In the genomic region with DNA sequence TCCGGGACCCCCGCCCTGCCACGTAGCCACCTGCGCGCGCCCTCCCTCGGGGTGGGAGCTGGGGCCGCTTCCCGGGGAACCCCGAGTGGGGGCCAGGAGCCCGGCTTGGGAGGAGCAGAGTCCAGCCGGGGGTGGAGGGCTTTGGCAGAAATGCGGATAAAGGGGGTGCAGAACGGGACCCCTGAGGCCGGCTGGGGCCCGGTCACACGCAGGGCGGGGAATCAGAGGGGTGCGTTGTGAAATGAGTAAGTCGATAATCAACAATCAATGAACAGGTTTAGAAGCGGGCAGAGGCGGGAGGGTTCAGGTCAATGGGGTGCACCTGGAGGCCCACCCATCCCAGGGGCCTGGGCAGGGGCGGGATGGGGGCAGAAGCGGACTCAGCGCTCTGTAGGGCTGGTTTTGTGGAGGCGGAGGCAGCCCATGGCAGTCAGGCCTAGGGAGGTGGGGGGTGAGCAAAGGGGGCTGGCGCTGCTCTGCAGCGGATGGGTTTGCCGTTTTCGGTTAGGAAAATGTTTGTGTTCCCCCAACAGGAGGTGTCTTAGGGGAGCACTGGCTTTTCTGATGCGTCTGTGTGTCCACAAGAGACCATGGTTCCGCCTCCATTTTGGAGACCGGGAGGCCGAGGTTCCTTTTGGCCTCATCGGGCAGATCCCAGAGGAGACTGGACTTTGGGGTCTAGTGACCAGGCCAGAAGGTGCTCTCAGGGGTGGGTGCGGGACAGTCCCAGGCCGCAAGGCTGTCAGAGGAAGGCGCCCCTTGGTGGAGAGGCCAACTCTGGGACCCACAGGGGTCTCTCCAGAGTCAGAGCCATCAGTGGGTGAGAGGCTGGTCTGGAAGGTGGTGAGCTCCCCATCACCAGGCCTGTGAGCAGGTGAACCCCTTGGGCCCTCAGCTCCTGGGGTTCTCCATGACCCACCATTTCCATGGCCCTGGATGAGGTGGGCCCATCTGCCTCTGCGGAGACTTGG, we compare ENCODE assay signal across 9 cellular contexts. TPM values are rescaled to one million over a fixed set of nuclear protein-coding genes. Genes with fewer than 3 reads are reported as not detected.
DNase-seq lines count a peak whose midpoint lies in the region; ATAC-seq and TF ChIP-seq lines count a peak whose summit lies in the region.
"Had no signal": no experiment of that assay in that cellular context is flagged by ENCODE, and none has a peak within 500 bp of the region (broad histone marks: within the 10 kb centered on the region; RNA-seq: fewer than 3 reads in every experiment).

No MANE protein-coding gene starts in this region.

- peaks cover 3% of the 10 kb centered on the region; the same call in 1 of the 2 replicates for H3K4me1 ChIP-seq in ES-I3 (ENCODE audit: insufficient read depth, low read length)
- H3K4me1 ChIP-seq in PC-3 (ENCODE audit: insufficient read depth, low read length), result peaks cover 12% of the 10 kb centered on the region
- peaks cover 12 to 24% of the 10 kb centered on the region in 2 donors for H3K4me1 ChIP-seq in adrenal gland (replicated peaks in 1 of 2)

- H3K27ac ChIP-seq in PC-3 (ENCODE audit: low read length), result no peak overlapping the region
- H3K27ac ChIP-seq in adrenal gland, result no peak overlapping the region

- CTCF ChIA-PET in PC-3 (lab: Charles Lee), result no interaction called here

- intact Hi-C loops in PC-3 (cut with micrococcal nuclease), result no loop called here
- intact Hi-C loops in adrenal gland (cut with DNase I), result no loop called here

- H3K4me2 ChIP-seq in PC-3 (ENCODE audit: low read length), result peak overlapping the region; percentile 34

- H3K27me3 ChIP-seq in PC-3 (ENCODE audit: low read length) (no peaks in the 10 kb centered on the region), adrenal gland (peaks cover 3% of the 10 kb centered on the region)

- H3K9me2 ChIP-seq in PC-3 (replicated peaks; ENCODE audit: low read length), result no peaks in the 10 kb centered on the region

- H3F3A ChIP-seq in PC-3 (ENCODE audit: low read length, unreplicated experiment), result no peaks in the 10 kb centered on the region

- TF ChIP-seq CTCF in PC-3 (conservative IDR thresholded peaks at IDR 0.05; ENCODE audit: low read depth, low read length) (no peak), foreskin fibroblast (IDR thresholded peaks at IDR 0.05; ENCODE audit: low read depth, low read length) (no peak), adrenal gland (IDR thresholded peaks at IDR 0.05) (no peak)

- H3K36me3 ChIP-seq in ES-I3 (ENCODE audit: insufficient read depth, low read length) (no peaks in the 10 kb centered on the region), PC-3 (ENCODE audit: low read depth, low read length) (no peaks in the 10 kb centered on the region), adrenal gland (replicated peaks in 1 of 2) (no peaks in the 10 kb centered on the region)

- H3K9me3 ChIP-seq in ES-I3 (ENCODE audit: control insufficient read depth, insufficient read depth, low read length) (no peaks in the 10 kb centered on the region), PC-3 (ENCODE audit: low read length) (no peaks in the 10 kb centered on the region), adrenal gland (replicated peaks in 1 of 3) (no peaks in the 10 kb centered on the region)

- TF ChIP-seq POLR2A in adrenal gland (IDR thresholded peaks at IDR 0.05), result no peak

- H3K79me2 ChIP-seq in PC-3 (ENCODE audit: low read length), result no peaks in the 10 kb centered on the region

- no peak for ATAC-seq in PC-3
- ATAC-seq in HG02642 (IDR thresholded peaks at IDR 0.05; ENCODE audit: poor library complexity, unreplicated experiment), result no peak

- H3K4me3 ChIP-seq in PC-3 (ENCODE audit: low read length), result peak overlapping the region; percentile 46
- peak overlapping the region; percentile 38 to 49 for H3K4me3 ChIP-seq in foreskin fibroblast (ENCODE audit: low read depth in 1 of 2, low read length in 2 of 2)
- peak overlapping the region; percentile 50 for H3K4me3 ChIP-seq in skeletal muscle cell (ENCODE audit: low read depth, low read length)
- peak overlapping the region in 1 of 4 donors; percentile 45 for H3K4me3 ChIP-seq in adrenal gland

- H4K20me1 ChIP-seq in PC-3 (ENCODE audit: low read length), result no peaks in the 10 kb centered on the region

- no peak overlapping the region for H2AFZ ChIP-seq in PC-3 (ENCODE audit: low read length)

- H3K9ac ChIP-seq in ES-I3 (ENCODE audit: low read depth, low read length), result peak overlapping the region; percentile 58
- no peak overlapping the region for H3K9ac ChIP-seq in PC-3 (ENCODE audit: low read length)

- no TSS peak for BruUV-seq in PC-3 (replicated peaks; lab: Mats Ljungman, UMichigan)

- DNase-seq in PC-3 (no peak), foreskin fibroblast (no peak), skeletal muscle cell (ENCODE audit: low read depth) (no peak), NCI-H128 (lab: John Stamatoyannopoulos, UW; ENCODE audit: unreplicated experiment) (no peak), adrenal gland (no peak), C1 segment of cervical spinal cord (lab: John Stamatoyannopoulos, UW) (no peak)
- DNase-seq: NCI-H1694 treated with DMSO at 0.1 percent for 48 hours had no signal

- POLR2A ChIA-PET in PC-3 (lab: Charles Lee; ENCODE audit: unreplicated experiment), result no interaction called here

- WGBS in adrenal gland, 4 donors, result 47 to 60% (median 51%) methylated on average over 22 to 39 of the region's 39 CpGs

RNA-seq across cellular contexts. Expression of gene DIRAS1, which starts 0.7 kb away (rescaled TPM):
- 1.7 and 2.0 TPM in 2 replicates for total RNA-seq in PC-3 (2014; rRNA removed)
- total RNA-seq in adrenal gland, result 1 to 10 TPM in 6 of 8 donors, under 1 TPM in 2; 0.09 to 4.8 (median 2.2) TPM
- 1 to 10 TPM; 1.4 to 2.3 (median 1.7) TPM for polyA plus RNA-seq in adrenal gland

RNA-seq across cellular contexts. Expression of gene SLC39A3, which starts 18.0 kb away (rescaled TPM):
- total RNA-seq in PC-3 (2014; rRNA removed) (87.4 and 92.4 TPM in 2 replicates), adrenal gland (10 to 100 TPM; 35.0 to 75.8 (median 40.8) TPM)
- polyA plus RNA-seq in adrenal gland, result 10 to 100 TPM; 39.4 to 72.2 (median 44.2) TPM

RNA-seq across cellular contexts. Expression of gene GNG7, which starts 19.4 kb away (rescaled TPM):
- total RNA-seq in PC-3 (2014; rRNA removed) (1.1 and 1.2 TPM in 2 replicates), adrenal gland (10 to 100 TPM in 5 of 8 donors, 1 to 10 TPM in 3; 7.4 to 16.5 (median 10.4) TPM)
- polyA plus RNA-seq in adrenal gland, result 1 to 10 TPM; 2.9 to 7.8 (median 5.1) TPM
